ENCODE assay signal across 4 cellular contexts in genomic region chr7:43969586-43969985, GRCh38. TPM values are rescaled to one million over a fixed set of nuclear protein-coding genes. Genes with fewer than 3 reads are reported as not detected.
"Had no signal": no experiment of that assay in that cellular context is flagged by ENCODE, and none has a peak within 500 bp of the region (broad histone marks: within the 10 kb centered on the region; RNA-seq: fewer than 3 reads in every experiment).

No MANE protein-coding gene starts in this region.

RNA-seq across cellular contexts. Expression of gene SPDYE1, which starts 28.1 kb away (rescaled TPM):
- total RNA-seq: LHCN-M2, M059J, MCF 10A, NCI-H460 had no signal
